ENCODE assay signal across 18 cellular contexts in genomic region chr21:32708069-32708468, GRCh38. TPM values are rescaled to one million over a fixed set of nuclear protein-coding genes. Genes with fewer than 3 reads are reported as not detected.
DNase-seq lines count a peak whose midpoint lies in the region; ATAC-seq and TF ChIP-seq lines count a peak whose summit lies in the region.
"Had no signal": no experiment of that assay in that cellular context is flagged by ENCODE, and none has a peak within 500 bp of the region (broad histone marks: within the 10 kb centered on the region; RNA-seq: fewer than 3 reads in every experiment).

No MANE protein-coding gene starts in this region.

- intact Hi-C loops in activated CD4-positive, alpha-beta T cell treated with anti-CD3 and anti-CD28 coated beads, Interleukin-2, amount 10 ng/mL, durations not matched to agents 24 days and 14 days (cut with micrococcal nuclease): no loop called here
- intact Hi-C loops in activated CD4-positive, alpha-beta T cell treated with anti-CD3 and anti-CD28 coated beads for 36 hours (cut with DNase I, micrococcal nuclease): no loop called here

- H3K4me1 ChIP-seq in HEK293 (ENCODE audit: control insufficient read depth, insufficient read depth, low read length) (peaks cover 18% of the 10 kb centered on the region; the same call in 1 of the 2 replicates), neutrophil (ENCODE audit: control insufficient read depth in 1 of 2, insufficient read depth in 1 of 2, low read depth in 1 of 2, low read length in 1 of 2) (peaks cover 4 to 5% of the 10 kb centered on the region in 2 experiments)

- H3K27ac ChIP-seq in HEK293 (ENCODE audit: extremely low read depth, low read depth, low read length): no peak overlapping the region
- H3K27ac ChIP-seq in neutrophil: peak overlapping the region; percentile 5
- H3K27ac ChIP-seq in brain microvascular endothelial cell: no peak overlapping the region

- H3K27me3 ChIP-seq in neutrophil (no peaks in the 10 kb centered on the region), brain microvascular endothelial cell (replicated peaks) (no peaks in the 10 kb centered on the region)

- in situ Hi-C loops in brain microvascular endothelial cell (cut with HindIII; ENCODE audit: low pct_ligation_motif_present, low sequenced_read_pairs): no loop called here

- ATAC-seq in activated CD4-positive, alpha-beta T cell treated with anti-CD3 and anti-CD28 coated beads for 36 hours: no peak
- ATAC-seq in GM19351 (IDR thresholded peaks at IDR 0.05; ENCODE audit: unreplicated experiment) (no peak), GM19463 (IDR thresholded peaks at IDR 0.05; ENCODE audit: unreplicated experiment) (no peak)
- ATAC-seq: GM12878, K562 had no signal

- H3K27ac Mint-ChIP-seq in activated CD4-positive, alpha-beta T cell treated with anti-CD3 and anti-CD28 coated beads, Interleukin-2, amount 10 ng/mL, durations not matched to agents 24 days and 14 days: no peak overlapping the region
- no peak overlapping the region for H3K27ac Mint-ChIP-seq in activated CD4-positive, alpha-beta T cell treated with anti-CD3 and anti-CD28 coated beads for 36 hours

- no peaks in the 10 kb centered on the region for H3K9me3 Mint-ChIP-seq in activated CD4-positive, alpha-beta T cell treated with anti-CD3 and anti-CD28 coated beads, Interleukin-2, amount 10 ng/mL, durations not matched to agents 24 days and 14 days
- H3K9me3 Mint-ChIP-seq in activated CD4-positive, alpha-beta T cell treated with anti-CD3 and anti-CD28 coated beads for 36 hours (ENCODE audit: low read depth): no peaks in the 10 kb centered on the region

- peaks cover 9% of the 10 kb centered on the region for H3K36me3 Mint-ChIP-seq in activated CD4-positive, alpha-beta T cell treated with anti-CD3 and anti-CD28 coated beads, Interleukin-2, amount 10 ng/mL, durations not matched to agents 24 days and 14 days (ENCODE audit: low read depth)
- peaks cover 6% of the 10 kb centered on the region for H3K36me3 Mint-ChIP-seq in activated CD4-positive, alpha-beta T cell treated with anti-CD3 and anti-CD28 coated beads for 36 hours (ENCODE audit: low read depth)

- TF ChIP-seq CTCF in HEK293 (tag by site-specific recombination; IDR thresholded peaks at IDR 0.05) (no peak), neutrophil (IDR thresholded peaks at IDR 0.05) (no peak), brain microvascular endothelial cell (IDR thresholded peaks at IDR 0.05; ENCODE audit: low read depth, low read length, missing control alignments) (no peak)

- POLR2A ChIA-PET in activated CD4-positive, alpha-beta T cell treated with anti-CD3 and anti-CD28 coated beads for 36 hours (lab: Charles Lee): no interaction called here
- POLR2A ChIA-PET in HEK293 (lab: Yijun Ruan, JAX): no interaction called here

- H3K4me1 Mint-ChIP-seq in activated CD4-positive, alpha-beta T cell treated with anti-CD3 and anti-CD28 coated beads, Interleukin-2, amount 10 ng/mL, durations not matched to agents 24 days and 14 days: peaks cover 25% of the 10 kb centered on the region
- peaks cover 29% of the 10 kb centered on the region for H3K4me1 Mint-ChIP-seq in activated CD4-positive, alpha-beta T cell treated with anti-CD3 and anti-CD28 coated beads for 36 hours

- CTCF ChIA-PET in activated CD4-positive, alpha-beta T cell treated with anti-CD3 and anti-CD28 coated beads for 36 hours (lab: Charles Lee): interaction anchor here (0.5 to 0.7 kb wide), 3 partner anchors 11 to 666 kb away, joined by 3 to 5 read pairs (median 3); no protein-coding TSS in a partner anchor
- CTCF ChIA-PET in HEK293 (lab: Yijun Ruan, JAX): interaction anchor here (1.0 kb wide), 1 partner anchor 19 kb away, joined by 4 read pairs; no protein-coding TSS in a partner anchor

- H3K4me3 Mint-ChIP-seq in activated CD4-positive, alpha-beta T cell treated with anti-CD3 and anti-CD28 coated beads, Interleukin-2, amount 10 ng/mL, durations not matched to agents 24 days and 14 days: no peak overlapping the region
- no peak overlapping the region for H3K4me3 Mint-ChIP-seq in activated CD4-positive, alpha-beta T cell treated with anti-CD3 and anti-CD28 coated beads for 36 hours

- H3K27me3 Mint-ChIP-seq in activated CD4-positive, alpha-beta T cell treated with anti-CD3 and anti-CD28 coated beads, Interleukin-2, amount 10 ng/mL, durations not matched to agents 24 days and 14 days: no peaks in the 10 kb centered on the region
- no peaks in the 10 kb centered on the region for H3K27me3 Mint-ChIP-seq in activated CD4-positive, alpha-beta T cell treated with anti-CD3 and anti-CD28 coated beads for 36 hours
- H3K27me3 Mint-ChIP-seq: CD4-positive, CD25-positive, alpha-beta regulatory T cell had no signal

- H3K9me3 ChIP-seq in HEK293 (ENCODE audit: control insufficient read depth, insufficient read depth, low read depth, low read length): no peaks in the 10 kb centered on the region
- no peaks in the 10 kb centered on the region for H3K9me3 ChIP-seq in neutrophil

- peak; percentile 45 for DNase-seq in activated CD4-positive, alpha-beta T cell treated with anti-CD3 and anti-CD28 coated beads, Interleukin-2, amount 10 ng/mL, durations not matched to agents 24 days and 14 days
- no peak for DNase-seq in activated CD4-positive, alpha-beta T cell treated with anti-CD3 and anti-CD28 coated beads for 36 hours
- DNase-seq in dermis blood vessel endothelial cell (peak; percentile 69), brain microvascular endothelial cell (no peak)
- DNase-seq: 8988T; CD4-positive, CD25-positive, alpha-beta regulatory T cell; DMS53; EL; NCI-H1694 treated with DMSO at 0.1 percent for 48 hours; NK-92 treated with Interleukin-12 subunit alpha and Interleukin-12 subunit beta, amount 100 ng/mL, for 24 hours; OCI-M1; Right ventricle myocardium superior had no signal

- no peaks in the 10 kb centered on the region; a peak in 1 of 3 replicates for H3K36me3 ChIP-seq in HEK293 (ENCODE audit: control insufficient read depth in 2 of 2, insufficient read depth in 1 of 2, low read length in 2 of 2)
- H3K36me3 ChIP-seq in neutrophil: peaks cover 18% of the 10 kb centered on the region
- no peaks in the 10 kb centered on the region for H3K36me3 ChIP-seq in brain microvascular endothelial cell (replicated peaks)

- no peak overlapping the region for H3K4me3 ChIP-seq in HEK293 (ENCODE audit: low read depth, low read length)
- no peak overlapping the region for H3K4me3 ChIP-seq in neutrophil (ENCODE audit: low read depth in 1 of 2, low read length in 1 of 2)
- no peak overlapping the region for H3K4me3 ChIP-seq in brain microvascular endothelial cell (ENCODE audit: low read depth, low read length)
- H3K4me3 ChIP-seq: GM12878, K562 had no signal

TF ChIP-seq in HEK293, 187 proteins besides CTCF, POLR2A, EP300 and RAD21:
- TF ChIP-seq ZSCAN30 (tag by site-specific recombination; IDR thresholded peaks at IDR 0.05) (no peak), ZNF529 (tag by site-specific recombination; IDR thresholded peaks at IDR 0.05; ENCODE audit: insufficient replicate concordance) (no peak), ZNF280D (tag by site-specific recombination; IDR thresholded peaks at IDR 0.05) (no peak), PRDM1 (tag by site-specific recombination; IDR thresholded peaks at IDR 0.05) (peak; percentile 60)

RNA-seq across cellular contexts. Expression of gene SYNJ1, which starts 19.7 kb away (rescaled TPM):
- total RNA-seq in activated CD4-positive, alpha-beta T cell treated with anti-CD3 and anti-CD28 coated beads, Interleukin-2, amount 10 ng/mL, durations not matched to agents 24 days and 14 days: 11.3 and 12.6 TPM in 2 replicates
- 10 to 100 TPM in 1 of 2 experiments, 1 to 10 TPM in 1; 6.3 to 10.5 TPM for total RNA-seq in activated CD4-positive, alpha-beta T cell treated with anti-CD3 and anti-CD28 coated beads for 36 hours
- total RNA-seq in dermis blood vessel endothelial cell: 11.4 and 23.5 TPM in 2 replicates

Comparison
In these comparisons a context has a peak if more than half of its experiments do, and no peak if none do; other contexts are left out.
1. DNase-seq: peak in activated CD4-positive, alpha-beta T cell treated with anti-CD3 and anti-CD28 coated beads, Interleukin-2, amount 10 ng/mL, durations not matched to agents 24 days and 14 days (single experiment) and dermis blood vessel endothelial cell (single experiment); none in activated CD4-positive, alpha-beta T cell treated with anti-CD3 and anti-CD28 coated beads for 36 hours (single experiment) and brain microvascular endothelial cell (single experiment).